Comparison of ENCODE assay signal across 11 cellular contexts in the genomic region with DNA sequence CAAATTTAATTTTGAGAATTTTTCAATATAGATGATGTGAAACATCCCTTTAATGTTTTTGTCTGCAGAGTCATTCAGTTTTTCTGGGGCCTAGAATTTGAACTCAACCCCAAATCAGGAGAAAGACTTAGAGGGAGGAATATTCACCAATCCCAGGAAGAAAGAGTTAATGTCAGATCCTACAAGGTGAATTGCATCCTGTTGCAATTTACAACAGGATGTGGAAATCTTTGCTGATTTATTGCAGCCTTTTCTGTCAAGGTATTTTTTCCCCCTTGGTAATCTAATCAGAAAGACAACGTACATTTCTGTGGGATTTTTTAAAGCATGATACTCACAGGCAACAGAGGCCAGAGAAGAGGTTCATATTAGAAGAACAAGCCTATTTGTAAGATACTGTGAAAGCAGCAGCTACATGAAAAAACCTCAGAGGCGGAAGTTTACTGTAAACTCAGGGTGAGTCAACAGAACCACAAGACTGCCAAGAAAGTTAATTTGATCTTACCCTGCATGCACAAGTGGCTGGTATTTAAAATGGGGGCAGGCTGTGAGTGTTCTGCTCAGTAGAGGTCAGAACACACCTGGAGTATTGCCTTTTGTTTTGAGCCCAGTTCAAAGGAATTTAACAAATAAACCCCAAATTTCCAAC.
DNase-seq lines count a peak whose midpoint lies in the region; ATAC-seq and TF ChIP-seq lines count a peak whose summit lies in the region.
"Had no signal": no experiment of that assay in that cellular context is flagged by ENCODE, and none has a peak within 500 bp of the region (broad histone marks: within the 10 kb centered on the region; RNA-seq: fewer than 3 reads in every experiment).

No MANE protein-coding gene starts in this region.

- H3K36me3 Mint-ChIP-seq in stimulated activated naive CD8-positive, alpha-beta T cell treated with anti-CD3 and anti-CD28 coated beads, Interleukin-15, Interleukin-2, amounts not matched to agents 100 ng/mL and 50 ng/mL, for 24 hours (ENCODE audit: low read depth): no peaks in the 10 kb centered on the region

- H3K27me3 Mint-ChIP-seq in stimulated activated naive CD8-positive, alpha-beta T cell treated with anti-CD3 and anti-CD28 coated beads, Interleukin-15, Interleukin-2, amounts not matched to agents 100 ng/mL and 50 ng/mL, for 24 hours: no peaks in the 10 kb centered on the region

- H3K4me3 Mint-ChIP-seq in stimulated activated naive CD8-positive, alpha-beta T cell treated with anti-CD3 and anti-CD28 coated beads, Interleukin-15, Interleukin-2, amounts not matched to agents 100 ng/mL and 50 ng/mL, for 24 hours: no peak overlapping the region

- no peaks in the 10 kb centered on the region for H3K4me1 ChIP-seq in fibroblast of lung (ENCODE audit: control insufficient read depth, extremely low read depth, insufficient read depth, low read length)
- H3K4me1 ChIP-seq: ascending aorta had no signal

- H3K4me1 Mint-ChIP-seq in stimulated activated naive CD8-positive, alpha-beta T cell treated with anti-CD3 and anti-CD28 coated beads, Interleukin-15, Interleukin-2, amounts not matched to agents 100 ng/mL and 50 ng/mL, for 24 hours (ENCODE audit: low read depth): peaks cover 57% of the 10 kb centered on the region

- DNase-seq in activated effector memory CD4-positive, alpha-beta T cell treated with anti-CD3 and anti-CD28 coated beads, Interleukin-2, amount 50 U/mL, for 16 hours: peak; percentile 63
- no peak for DNase-seq in activated effector memory CD4-positive, alpha-beta T cell treated with Interleukin-2 at 50 U/mL for 16 hours
- DNase-seq in SW 1271 (lab: John Stamatoyannopoulos, UW) (peak; percentile 14 to 85), fibroblast of lung (ENCODE audit: low read depth in 2 of 2) (peak; percentile 24 to 78), retina (no peak)
- DNase-seq: NCI-H1436, SIG-M5 had no signal

- no peaks in the 10 kb centered on the region for H3K79me2 ChIP-seq in fibroblast of lung (ENCODE audit: control insufficient read depth, insufficient read depth, low read length)

- H3K9ac ChIP-seq in fibroblast of lung (ENCODE audit: insufficient read depth, low read length): no peak overlapping the region

- no peaks in the 10 kb centered on the region for H3K27me3 ChIP-seq in fibroblast of lung (ENCODE audit: control insufficient read depth, insufficient read depth, low read length)
- H3K27me3 ChIP-seq: ascending aorta had no signal

- no peaks in the 10 kb centered on the region for H4K20me1 ChIP-seq in fibroblast of lung (ENCODE audit: control insufficient read depth, extremely low read depth, insufficient read depth, low read length)

- H2AFZ ChIP-seq in fibroblast of lung (ENCODE audit: low read length): no peak overlapping the region

- no peak for ATAC-seq in GM19328 (IDR thresholded peaks at IDR 0.05; ENCODE audit: unreplicated experiment)
- no peak for ATAC-seq in HG02759 (IDR thresholded peaks at IDR 0.05; ENCODE audit: unreplicated experiment)

- no peak for TF ChIP-seq CTCF in fibroblast of lung (conservative IDR thresholded peaks at IDR 0.05 in 1 of 2, IDR thresholded peaks at IDR 0.05 in 1 of 2; ENCODE audit: low read depth in 1 of 2, low read length in 2 of 2)

- peak overlapping the region; percentile 42 for H3K27ac Mint-ChIP-seq in stimulated activated naive CD8-positive, alpha-beta T cell treated with anti-CD3 and anti-CD28 coated beads, Interleukin-15, Interleukin-2, amounts not matched to agents 100 ng/mL and 50 ng/mL, for 24 hours

- H3K9me3 ChIP-seq in fibroblast of lung (ENCODE audit: control insufficient read depth, insufficient read depth, low read depth, low read length): no peaks in the 10 kb centered on the region
- H3K9me3 ChIP-seq: ascending aorta had no signal

- H3K27ac ChIP-seq in fibroblast of lung (ENCODE audit: insufficient read depth, low read length): no peak overlapping the region
- H3K27ac ChIP-seq: ascending aorta had no signal

- no peak overlapping the region for H3K4me3 ChIP-seq in fibroblast of lung (replicated peaks in 1 of 4; ENCODE audit: control extremely low read depth in 1 of 4, insufficient read depth in 1 of 4, low read depth in 3 of 4, low read length in 4 of 4)
- H3K4me3 ChIP-seq: ascending aorta had no signal

- no peaks in the 10 kb centered on the region for H3K36me3 ChIP-seq in fibroblast of lung (ENCODE audit: control insufficient read depth, insufficient read depth, low read length)
- H3K36me3 ChIP-seq: ascending aorta had no signal

- H3K4me2 ChIP-seq in fibroblast of lung (ENCODE audit: extremely low read depth, insufficient read depth, low read length): no peak overlapping the region

- no peaks in the 10 kb centered on the region for H3K9me3 Mint-ChIP-seq in stimulated activated naive CD8-positive, alpha-beta T cell treated with anti-CD3 and anti-CD28 coated beads, Interleukin-15, Interleukin-2, amounts not matched to agents 100 ng/mL and 50 ng/mL, for 24 hours

Comparison
In these comparisons a context has a peak if more than half of its experiments do, and no peak if none do; other contexts are left out.
1. DNase-seq: peak in activated effector memory CD4-positive, alpha-beta T cell treated with anti-CD3 and anti-CD28 coated beads, Interleukin-2, amount 50 U/mL, for 16 hours (single experiment), SW 1271 (2 of 2) and fibroblast of lung (2 of 2); none in activated effector memory CD4-positive, alpha-beta T cell treated with Interleukin-2 at 50 U/mL for 16 hours (single experiment) and retina (single experiment).